ENCODE assay signal across 28 cellular contexts in the genomic region with DNA sequence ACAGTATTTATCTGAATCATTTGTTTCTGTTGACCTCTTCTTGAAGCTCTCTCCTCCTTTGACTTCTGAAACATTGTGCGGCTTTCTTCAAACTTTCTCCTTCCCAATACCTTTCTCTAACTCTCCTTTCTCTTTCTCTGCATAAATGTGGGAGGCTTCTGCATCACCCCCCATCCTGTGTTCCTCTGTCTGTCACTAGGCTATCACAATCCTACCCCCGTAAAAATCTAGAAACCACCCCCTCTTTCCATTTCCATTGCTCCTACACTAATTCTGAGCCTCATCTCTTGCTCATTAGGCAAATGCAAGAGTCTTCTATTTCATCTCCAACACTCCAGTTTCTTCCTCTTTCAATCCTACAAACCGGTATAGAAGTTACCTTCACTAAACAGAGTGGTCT.
"Had no signal": no experiment of that assay in that cellular context is flagged by ENCODE, and none has a peak within 500 bp of the region (broad histone marks: within the 10 kb centered on the region; RNA-seq: fewer than 3 reads in every experiment).

No MANE protein-coding gene starts in this region.

- H3K4me1 ChIP-seq: stomach, suprapubic skin, testis, thyroid gland, tibial artery, tibial nerve, upper lobe of left lung, upper lobe of right lung, uterus, vagina had no signal

- H3K4me3 Mint-ChIP-seq: stimulated activated effector memory CD8-positive, alpha-beta T cell treated with anti-CD3 and anti-CD28 coated beads, Interleukin-12 subunit alpha, Interleukin-12 subunit beta, amount 100 ng/mL, for 72 hours; stimulated activated memory B cell treated with anti-CD40 and anti-IgM and Interleukin-4, amounts not matched to agents 10 μg/mL and 1 μg/mL and 100 μg/mL, for 72 hours; stimulated activated naive B cell treated with anti-CD40 and anti-IgM and Interleukin-4, amounts not matched to agents 10 μg/mL and 1 μg/mL and 100 μg/mL, for 72 hours; stimulated activated naive CD8-positive, alpha-beta T cell treated with anti-CD3 and anti-CD28 coated beads, Interleukin-15, amount 100 ng/mL, for 72 hours; stimulated activated naive CD8-positive, alpha-beta T cell treated with anti-CD3 and anti-CD28 coated beads, Interleukin-15, Interleukin-2, amounts not matched to agents 100 ng/mL and 50 ng/mL, for 24 hours; type B pancreatic cell had no signal

- DNase-seq: stimulated activated CD4-positive, alpha-beta T cell treated with anti-CD3 and anti-CD28 coated beads, Interleukin-2, amount 100 ng/mL, for 48 hours; stimulated activated CD4-positive, alpha-beta T cell treated with anti-CD3 and anti-CD28 coated beads, Interleukin-4, amount 100 ng/mL, for 1 hour; stimulated activated CD4-positive, alpha-beta T cell treated with anti-CD3 and anti-CD28 coated beads, Interleukin-4, amount 100 ng/mL, for 24 hours; stimulated activated CD4-positive, alpha-beta T cell treated with anti-CD3 and anti-CD28 coated beads, Interleukin-4, amount 100 ng/mL, for 4 hours; stimulated activated CD8-positive, alpha-beta memory T cell treated with anti-CD3 and anti-CD28 coated beads, Interleukin-4, amount 100 ng/mL, for 48 hours; stimulated activated naive B cell treated with anti-CD40 and anti-IgM and Interleukin-4, amounts not matched to agents 10 μg/mL and 1 μg/mL and 100 μg/mL, for 72 hours; stimulated activated naive CD4-positive, alpha-beta T cell; stimulated activated naive CD4-positive, alpha-beta T cell treated with Interleukin-2 at 50 U/mL for 16 hours; stimulated activated naive CD8-positive, alpha-beta T cell treated with anti-CD3 and anti-CD28 coated beads, Interleukin-15, amount 100 ng/mL, for 72 hours; stimulated activated naive CD8-positive, alpha-beta T cell treated with anti-CD3 and anti-CD28 coated beads, Interleukin-15, Interleukin-2, amounts not matched to agents 100 U/mL and 50 U/mL, for 24 hours; stomach; substantia nigra; testis; thyroid gland; tibial artery; transverse colon; trophoblast cell; upper lobe of left lung; upper lobe of right lung; uterus had no signal

- H3K4me1 Mint-ChIP-seq: stimulated activated effector memory CD8-positive, alpha-beta T cell treated with anti-CD3 and anti-CD28 coated beads, Interleukin-12 subunit alpha, Interleukin-12 subunit beta, amount 100 ng/mL, for 72 hours; stimulated activated memory B cell treated with anti-CD40 and anti-IgM and Interleukin-4, amounts not matched to agents 10 μg/mL and 1 μg/mL and 100 μg/mL, for 72 hours; stimulated activated naive B cell treated with anti-CD40 and anti-IgM and Interleukin-4, amounts not matched to agents 10 μg/mL and 1 μg/mL and 100 μg/mL, for 72 hours; stimulated activated naive CD8-positive, alpha-beta T cell treated with anti-CD3 and anti-CD28 coated beads, Interleukin-15, amount 100 ng/mL, for 72 hours had no signal

- H3K4me3 ChIP-seq: stomach, suprapubic skin, testis, thoracic aorta, thyroid gland, tibial artery, tibial nerve, transverse colon, upper lobe of left lung, upper lobe of right lung, uterus, vagina had no signal

- H3K27me3 ChIP-seq: stomach, suprapubic skin, testis, thyroid gland, tibial artery, tibial nerve, transverse colon, upper lobe of left lung, upper lobe of right lung, uterus, vagina had no signal

- H3K27ac ChIP-seq: stomach, suprapubic skin, testis, thoracic aorta, thyroid gland, tibial artery, tibial nerve, transverse colon, upper lobe of left lung, upper lobe of right lung, uterus, vagina had no signal

- H3K9me3 ChIP-seq: suprapubic skin, testis, thoracic aorta, thyroid gland, tibial artery, transverse colon, upper lobe of left lung, upper lobe of right lung, uterus, vagina had no signal

- H3K9me3 Mint-ChIP-seq: type B pancreatic cell had no signal

- H3K36me3 ChIP-seq: stomach, suprapubic skin, thoracic aorta, thyroid gland, tibial artery, tibial nerve, transverse colon, upper lobe of left lung, upper lobe of right lung, uterus, vagina had no signal

- H3K27ac Mint-ChIP-seq: stimulated activated effector memory CD8-positive, alpha-beta T cell treated with anti-CD3 and anti-CD28 coated beads, Interleukin-12 subunit alpha, Interleukin-12 subunit beta, amount 100 ng/mL, for 72 hours; stimulated activated memory B cell treated with anti-CD40 and anti-IgM and Interleukin-4, amounts not matched to agents 10 μg/mL and 1 μg/mL and 100 μg/mL, for 72 hours; stimulated activated naive B cell treated with anti-CD40 and anti-IgM and Interleukin-4, amounts not matched to agents 10 μg/mL and 1 μg/mL and 100 μg/mL, for 72 hours; stimulated activated naive CD8-positive, alpha-beta T cell treated with anti-CD3 and anti-CD28 coated beads, Interleukin-15, amount 100 ng/mL, for 72 hours; stimulated activated naive CD8-positive, alpha-beta T cell treated with anti-CD3 and anti-CD28 coated beads, Interleukin-15, Interleukin-2, amounts not matched to agents 100 ng/mL and 50 ng/mL, for 24 hours; type B pancreatic cell had no signal

- H3K36me3 Mint-ChIP-seq: stimulated activated effector memory CD8-positive, alpha-beta T cell treated with anti-CD3 and anti-CD28 coated beads, Interleukin-12 subunit alpha, Interleukin-12 subunit beta, amount 100 ng/mL, for 72 hours; stimulated activated memory B cell treated with anti-CD40 and anti-IgM and Interleukin-4, amounts not matched to agents 10 μg/mL and 1 μg/mL and 100 μg/mL, for 72 hours; stimulated activated naive B cell treated with anti-CD40 and anti-IgM and Interleukin-4, amounts not matched to agents 10 μg/mL and 1 μg/mL and 100 μg/mL, for 72 hours; type B pancreatic cell had no signal

- H3K27me3 Mint-ChIP-seq: stimulated activated naive CD8-positive, alpha-beta T cell treated with anti-CD3 and anti-CD28 coated beads, Interleukin-15, amount 100 ng/mL, for 72 hours had no signal
